ENCODE assay signal across 10 cellular contexts in genomic region chr1:21295059-21295401, GRCh38. TPM values are rescaled to one million over a fixed set of nuclear protein-coding genes. Genes with fewer than 3 reads are reported as not detected.
DNase-seq lines count a peak whose midpoint lies in the region; ATAC-seq and TF ChIP-seq lines count a peak whose summit lies in the region.
"Had no signal": no experiment of that assay in that cellular context is flagged by ENCODE, and none has a peak within 500 bp of the region (broad histone marks: within the 10 kb centered on the region; RNA-seq: fewer than 3 reads in every experiment).

No MANE protein-coding gene starts in this region.

- H3K4me3 ChIP-seq in heart right ventricle (no peak overlapping the region), left lung (no peak overlapping the region), mesendoderm (ENCODE audit: low read length) (no peak overlapping the region), esophagus muscularis mucosa (no peak overlapping the region)

- H2BK5ac ChIP-seq in mesendoderm (ENCODE audit: low read length) = no peak overlapping the region

- H3K36me3 ChIP-seq in heart right ventricle (no peaks in the 10 kb centered on the region), left lung (no peaks in the 10 kb centered on the region), mesendoderm (ENCODE audit: control insufficient read depth, insufficient read depth, low read length) (no peaks in the 10 kb centered on the region), esophagus muscularis mucosa (peaks cover 0 to 8% (median 0%) of the 10 kb centered on the region in 4 donors)

- no peak overlapping the region for H3K23ac ChIP-seq in mesendoderm (ENCODE audit: low read length)

- no peak for DNase-seq in heart right ventricle
- DNase-seq in cardiac septum (ENCODE audit: low spot score) = no peak
- peak; percentile 80 for DNase-seq in activated CD4-positive, alpha-beta memory T cell treated with anti-CD3 and anti-CD28 coated beads for 36 hours
- DNase-seq in left lung = no peak
- DNase-seq in type B pancreatic cell (ENCODE audit: extremely low spot score, unreplicated experiment) = no peak
- no peak for DNase-seq in mesendoderm
- DNase-seq in esophagus muscularis mucosa (ENCODE audit: extremely low spot score) = no peak

- TF ChIP-seq CTCF in heart right ventricle (IDR thresholded peaks at IDR 0.05) (no peak), left lung (IDR thresholded peaks at IDR 0.05) (no peak), type B pancreatic cell (conservative IDR thresholded peaks at IDR 0.05) (no peak), esophagus muscularis mucosa (IDR thresholded peaks at IDR 0.05) (no peak)

- H3K18ac ChIP-seq in mesendoderm (ENCODE audit: low read length) = no peak overlapping the region

- no peak overlapping the region for H3K4me2 ChIP-seq in mesendoderm (ENCODE audit: low read length)

- no peaks in the 10 kb centered on the region for H3K27me3 Mint-ChIP-seq in activated CD4-positive, alpha-beta memory T cell treated with anti-CD3 and anti-CD28 coated beads for 36 hours
- no peaks in the 10 kb centered on the region for H3K27me3 Mint-ChIP-seq in type B pancreatic cell

- H3K4me1 Mint-ChIP-seq in activated CD4-positive, alpha-beta memory T cell treated with anti-CD3 and anti-CD28 coated beads for 36 hours (ENCODE audit: low read depth) = peaks cover 88% of the 10 kb centered on the region
- H3K4me1 Mint-ChIP-seq in type B pancreatic cell (ENCODE audit: unreplicated experiment) = peaks cover 47% of the 10 kb centered on the region

- H3K56ac ChIP-seq in mesendoderm (ENCODE audit: low read length) = no peak overlapping the region

- H3K4me1 ChIP-seq in heart right ventricle = peaks cover 7 to 92% (median 44%) of the 10 kb centered on the region in 9 donors
- H3K4me1 ChIP-seq in left lung = peaks cover 0 to 81% of the 10 kb centered on the region in 2 donors
- peaks cover 13% of the 10 kb centered on the region for H3K4me1 ChIP-seq in mesendoderm (ENCODE audit: control insufficient read depth, low read depth, low read length)
- H3K4me1 ChIP-seq in esophagus muscularis mucosa = peaks cover 48 to 78% (median 70%) of the 10 kb centered on the region in 4 donors

- H2BK15ac ChIP-seq in mesendoderm (replicated peaks; ENCODE audit: low read depth) = no peak overlapping the region

- no peaks in the 10 kb centered on the region for H3K79me1 ChIP-seq in mesendoderm (ENCODE audit: low read length)

- H3K9me3 ChIP-seq in heart right ventricle (no peaks in the 10 kb centered on the region), left lung (no peaks in the 10 kb centered on the region), esophagus muscularis mucosa (no peaks in the 10 kb centered on the region)

- no peak overlapping the region for H4K5ac ChIP-seq in mesendoderm (ENCODE audit: low read length)

- H2BK120ac ChIP-seq in mesendoderm (ENCODE audit: low read depth, low read length) = no peak overlapping the region

- POLR2A ChIA-PET in activated CD4-positive, alpha-beta memory T cell treated with anti-CD3 and anti-CD28 coated beads for 36 hours (lab: Charles Lee) = interaction anchor here (0.7 to 5.2 kb wide), 12 partner anchors 12 to 49 kb away, joined by 3 to 84 read pairs (median 6); no protein-coding TSS in a partner anchor

- H3K27me3 ChIP-seq in heart right ventricle = no peaks in the 10 kb centered on the region
- H3K27me3 ChIP-seq in left lung = no peaks in the 10 kb centered on the region
- no peaks in the 10 kb centered on the region for H3K27me3 ChIP-seq in mesendoderm (ENCODE audit: insufficient read depth, low read length, poor library complexity)
- no peaks in the 10 kb centered on the region for H3K27me3 ChIP-seq in esophagus muscularis mucosa

- peaks cover 24% of the 10 kb centered on the region for H3K36me3 Mint-ChIP-seq in activated CD4-positive, alpha-beta memory T cell treated with anti-CD3 and anti-CD28 coated beads for 36 hours
- H3K36me3 Mint-ChIP-seq in type B pancreatic cell = no peaks in the 10 kb centered on the region

- intact Hi-C loops in heart right ventricle (cut with DNase I) (loop anchor here in 1 of 10 donors (5.0 kb wide), 1 partner anchor 33 kb away; no protein-coding TSS in a partner anchor), cardiac septum (cut with DNase I) (no loop called here), left lung (cut with DNase I) (no loop called here), esophagus muscularis mucosa (cut with DNase I) (no loop called here)
- intact Hi-C loops in activated CD4-positive, alpha-beta memory T cell treated with anti-CD3 and anti-CD28 coated beads for 36 hours (cut with micrococcal nuclease) = loop anchor here (2.0 to 10.0 kb wide), 2 partner anchors 508 to 730 kb away; partner anchors contain the start of gene HP1BP3

- no peak for TF ChIP-seq EP300 in esophagus muscularis mucosa (IDR thresholded peaks at IDR 0.05)

- no peak for TF ChIP-seq POLR2A in esophagus muscularis mucosa (IDR thresholded peaks at IDR 0.05; ENCODE audit: low read depth)

- peak overlapping the region; percentile 99 for H3K27ac Mint-ChIP-seq in activated CD4-positive, alpha-beta memory T cell treated with anti-CD3 and anti-CD28 coated beads for 36 hours
- H3K27ac Mint-ChIP-seq in type B pancreatic cell = peak overlapping the region; percentile 56

- H3K9ac ChIP-seq in mesendoderm (ENCODE audit: low read length) = no peak overlapping the region

- ATAC-seq in heart right ventricle (no peak), left lung (peak; percentile 5), HG03108 (IDR thresholded peaks at IDR 0.05; ENCODE audit: unreplicated experiment) (no peak)

- 87 to 96% methylated on average over 1 of the region's 1 CpG for WGBS in heart right ventricle, 2 donors
- WGBS in mesendoderm (ENCODE audit: extremely low coverage, insufficient coverage, low lambda C conversion rate) = no CpG with 5 or more reads among the region's 1 CpG
- 82% methylated on average over 1 of the region's 1 CpG for WGBS in esophagus muscularis mucosa

- no peak overlapping the region for H3K4ac ChIP-seq in mesendoderm (ENCODE audit: low read depth, low read length)

- no peaks in the 10 kb centered on the region for H3K79me2 ChIP-seq in mesendoderm (ENCODE audit: control insufficient read depth, insufficient read depth, low read length)

- no peak overlapping the region for H2AK5ac ChIP-seq in mesendoderm (ENCODE audit: low read length)

- CTCF ChIA-PET in activated CD4-positive, alpha-beta memory T cell treated with anti-CD3 and anti-CD28 coated beads for 36 hours (lab: Charles Lee) = interaction anchor here (0.7 to 20.3 kb wide), 7 partner anchors 15 to 74 kb away, joined by 3 to 261 read pairs (median 15); no protein-coding TSS in a partner anchor

- peak overlapping the region; percentile 75 for H3K4me3 Mint-ChIP-seq in activated CD4-positive, alpha-beta memory T cell treated with anti-CD3 and anti-CD28 coated beads for 36 hours
- peak overlapping the region; percentile 45 for H3K4me3 Mint-ChIP-seq in type B pancreatic cell

- H3K9me3 Mint-ChIP-seq in activated CD4-positive, alpha-beta memory T cell treated with anti-CD3 and anti-CD28 coated beads for 36 hours = no peaks in the 10 kb centered on the region
- H3K9me3 Mint-ChIP-seq in type B pancreatic cell = no peaks in the 10 kb centered on the region

- H4K8ac ChIP-seq in mesendoderm (ENCODE audit: low read depth, low read length) = no peak overlapping the region

- H3K27ac ChIP-seq in heart right ventricle = peak overlapping the region in 8 of 10 donors; percentile 65 to 92 (median 79)
- peak overlapping the region; percentile 69 to 91 for H3K27ac ChIP-seq in left lung
- H3K27ac ChIP-seq in mesendoderm (ENCODE audit: low read depth, low read length) = no peak overlapping the region
- H3K27ac ChIP-seq in esophagus muscularis mucosa (replicated peaks in 1 of 4) = peak overlapping the region in 2 of 4 donors; percentile 16 to 50
- H3K27ac ChIP-seq: C4-2B, VCaP had no signal

RNA-seq across cellular contexts. Expression of gene ECE1, which starts 4.8 kb away (rescaled TPM):
- total RNA-seq in heart right ventricle (10 to 100 TPM; 30.6 to 81.8 (median 53.1) TPM), cardiac septum (55.8 TPM), left lung (100 to 1,000 TPM in 1 of 2 donors, 10 to 100 TPM in 1; 91.7 to 107 TPM), type B pancreatic cell (ENCODE audit: low replicate concordance) (37.2 and 49.8 TPM in 2 replicates), esophagus muscularis mucosa (100 to 1,000 TPM in 1 of 4 donors, 10 to 100 TPM in 3; 53.6 to 101 (median 80.7) TPM)
- polyA plus RNA-seq in heart right ventricle = 10 to 100 TPM; 41.4 to 44.7 TPM
- total RNA-seq in activated CD4-positive, alpha-beta memory T cell treated with anti-CD3 and anti-CD28 coated beads for 36 hours = 100 to 1,000 TPM; 137 to 144 TPM
- 19.2 TPM for polyA plus RNA-seq in mesendoderm (2013, experiment 1 of 2)
- 19.4 TPM for polyA plus RNA-seq in mesendoderm (2013, experiment 2 of 2)
